ENCODE assay signal across 1 cellular context in genomic region chr7:29281782-29282541, GRCh38.
TF ChIP-seq lines count a peak whose summit lies in the region.

No MANE protein-coding gene starts in this region.

TF ChIP-seq in GM23338, 12 proteins besides CTCF, POLR2A, EP300 and RAD21 (continued from another document):
- TF ChIP-seq REST (IDR thresholded peaks at IDR 0.05; ENCODE audit: unreplicated experiment) (no peak), NANOG (IDR thresholded peaks at IDR 0.05; ENCODE audit: borderline replicate concordance) (no peak)
